In the genomic region with DNA sequence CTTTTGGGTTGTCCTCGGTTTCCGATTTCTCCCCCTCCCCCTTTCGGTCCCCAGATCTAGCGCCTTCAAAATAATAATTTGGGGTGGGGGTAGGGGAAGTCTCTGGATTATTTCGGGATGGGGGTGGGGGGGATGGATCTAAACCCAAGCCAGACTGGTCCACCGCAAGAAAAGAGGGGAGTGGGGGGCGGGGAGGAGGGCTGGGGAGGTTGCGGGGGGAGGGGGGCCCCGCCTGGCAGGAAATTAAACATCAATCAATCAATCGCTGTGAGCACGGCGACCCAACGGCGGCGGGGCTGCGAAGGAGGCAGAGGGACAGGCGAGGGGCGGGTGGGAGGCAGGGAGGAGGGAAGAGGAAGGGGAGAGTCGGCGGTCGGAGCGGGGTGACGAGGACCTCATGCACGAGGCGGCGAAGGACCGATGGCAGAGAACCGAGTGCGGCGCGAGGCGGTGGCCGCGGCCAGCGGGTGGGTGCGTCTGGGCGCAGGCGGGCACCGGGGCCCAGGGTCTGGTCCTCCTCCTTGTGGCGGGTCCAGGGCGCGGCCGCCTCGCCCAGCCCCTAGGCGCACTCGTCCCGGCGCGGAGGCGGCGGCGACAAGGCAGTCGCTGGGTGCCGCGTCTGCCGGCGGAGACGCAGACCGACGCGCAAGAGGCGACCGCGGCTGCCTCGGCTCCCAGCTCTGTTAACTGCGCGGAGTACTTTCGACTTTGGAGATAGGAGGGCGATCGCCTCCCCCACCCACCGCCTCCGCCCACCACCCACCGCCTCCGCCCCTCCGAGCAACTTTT, we compare ENCODE assay signal across 2 cellular contexts.
TF ChIP-seq lines count a peak whose summit lies in the region.

No MANE protein-coding gene starts in this region.

TF ChIP-seq in SK-N-SH treated with all-trans-retinoic acid at 6 μM for 48 hours, 23 proteins besides CTCF, POLR2A, EP300 and RAD21 (continued from another document):
- TF ChIP-seq, protein P1, sequence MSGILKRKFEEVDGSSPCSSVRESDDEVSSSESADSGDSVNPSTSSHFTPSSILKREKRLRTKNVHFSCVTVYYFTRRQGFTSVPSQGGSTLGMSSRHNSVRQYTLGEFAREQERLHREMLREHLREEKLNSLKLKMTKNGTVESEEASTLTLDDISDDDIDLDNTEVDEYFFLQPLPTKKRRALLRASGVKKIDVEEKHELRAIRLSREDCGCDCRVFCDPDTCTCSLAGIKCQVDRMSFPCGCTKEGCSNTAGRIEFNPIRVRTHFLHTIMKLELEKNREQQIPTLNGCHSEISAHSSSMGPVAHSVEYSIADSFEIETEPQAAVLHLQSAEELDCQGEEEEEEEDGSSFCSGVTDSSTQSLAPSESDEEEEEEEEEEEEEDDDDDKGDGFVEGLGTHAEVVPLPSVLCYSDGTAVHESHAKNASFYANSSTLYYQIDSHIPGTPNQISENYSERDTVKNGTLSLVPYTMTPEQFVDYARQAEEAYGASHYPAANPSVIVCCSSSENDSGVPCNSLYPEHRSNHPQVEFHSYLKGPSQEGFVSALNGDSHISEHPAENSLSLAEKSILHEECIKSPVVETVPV (CRISPR knock-in tag; IDR thresholded peaks at IDR 0.05) = no peak
- TF ChIP-seq, protein P2, sequence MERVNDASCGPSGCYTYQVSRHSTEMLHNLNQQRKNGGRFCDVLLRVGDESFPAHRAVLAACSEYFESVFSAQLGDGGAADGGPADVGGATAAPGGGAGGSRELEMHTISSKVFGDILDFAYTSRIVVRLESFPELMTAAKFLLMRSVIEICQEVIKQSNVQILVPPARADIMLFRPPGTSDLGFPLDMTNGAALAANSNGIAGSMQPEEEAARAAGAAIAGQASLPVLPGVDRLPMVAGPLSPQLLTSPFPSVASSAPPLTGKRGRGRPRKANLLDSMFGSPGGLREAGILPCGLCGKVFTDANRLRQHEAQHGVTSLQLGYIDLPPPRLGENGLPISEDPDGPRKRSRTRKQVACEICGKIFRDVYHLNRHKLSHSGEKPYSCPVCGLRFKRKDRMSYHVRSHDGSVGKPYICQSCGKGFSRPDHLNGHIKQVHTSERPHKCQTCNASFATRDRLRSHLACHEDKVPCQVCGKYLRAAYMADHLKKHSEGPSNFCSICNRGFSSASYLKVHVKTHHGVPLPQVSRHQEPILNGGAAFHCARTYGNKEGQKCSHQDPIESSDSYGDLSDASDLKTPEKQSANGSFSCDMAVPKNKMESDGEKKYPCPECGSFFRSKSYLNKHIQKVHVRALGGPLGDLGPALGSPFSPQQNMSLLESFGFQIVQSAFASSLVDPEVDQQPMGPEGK (CRISPR knock-in tag; IDR thresholded peaks at IDR 0.05; ENCODE audit: borderline replicate concordance) = no peak
- TF ChIP-seq ZNF70 (CRISPR knock-in tag; IDR thresholded peaks at IDR 0.05) = no peak
- TF ChIP-seq, protein P3, sequence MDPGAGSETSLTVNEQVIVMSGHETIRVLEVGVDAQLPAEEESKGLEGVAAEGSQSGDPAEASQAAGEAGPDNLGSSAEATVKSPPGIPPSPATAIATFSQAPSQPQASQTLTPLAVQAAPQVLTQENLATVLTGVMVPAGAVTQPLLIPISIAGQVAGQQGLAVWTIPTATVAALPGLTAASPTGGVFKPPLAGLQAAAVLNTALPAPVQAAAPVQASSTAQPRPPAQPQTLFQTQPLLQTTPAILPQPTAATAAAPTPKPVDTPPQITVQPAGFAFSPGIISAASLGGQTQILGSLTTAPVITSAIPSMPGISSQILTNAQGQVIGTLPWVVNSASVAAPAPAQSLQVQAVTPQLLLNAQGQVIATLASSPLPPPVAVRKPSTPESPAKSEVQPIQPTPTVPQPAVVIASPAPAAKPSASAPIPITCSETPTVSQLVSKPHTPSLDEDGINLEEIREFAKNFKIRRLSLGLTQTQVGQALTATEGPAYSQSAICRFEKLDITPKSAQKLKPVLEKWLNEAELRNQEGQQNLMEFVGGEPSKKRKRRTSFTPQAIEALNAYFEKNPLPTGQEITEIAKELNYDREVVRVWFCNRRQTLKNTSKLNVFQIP (CRISPR knock-in tag; IDR thresholded peaks at IDR 0.05; ENCODE audit: borderline replicate concordance, low read depth) = no peak
- TF ChIP-seq ZC3H10 (CRISPR knock-in tag; IDR thresholded peaks at IDR 0.05) = no peak
- TF ChIP-seq, protein P4, sequence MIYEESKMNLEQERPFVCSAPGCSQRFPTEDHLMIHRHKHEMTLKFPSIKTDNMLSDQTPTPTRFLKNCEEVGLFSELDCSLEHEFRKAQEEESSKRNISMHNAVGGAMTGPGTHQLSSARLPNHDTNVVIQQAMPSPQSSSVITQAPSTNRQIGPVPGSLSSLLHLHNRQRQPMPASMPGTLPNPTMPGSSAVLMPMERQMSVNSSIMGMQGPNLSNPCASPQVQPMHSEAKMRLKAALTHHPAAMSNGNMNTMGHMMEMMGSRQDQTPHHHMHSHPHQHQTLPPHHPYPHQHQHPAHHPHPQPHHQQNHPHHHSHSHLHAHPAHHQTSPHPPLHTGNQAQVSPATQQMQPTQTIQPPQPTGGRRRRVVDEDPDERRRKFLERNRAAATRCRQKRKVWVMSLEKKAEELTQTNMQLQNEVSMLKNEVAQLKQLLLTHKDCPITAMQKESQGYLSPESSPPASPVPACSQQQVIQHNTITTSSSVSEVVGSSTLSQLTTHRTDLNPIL (CRISPR knock-in tag; IDR thresholded peaks at IDR 0.05; ENCODE audit: low read depth) = no peak
- no peak for TF ChIP-seq ZNF565 (CRISPR knock-in tag; conservative IDR thresholded peaks at IDR 0.05; ENCODE audit: low read depth)
- TF ChIP-seq TOX (CRISPR knock-in tag; IDR thresholded peaks at IDR 0.05; ENCODE audit: borderline replicate concordance) = no peak
- TF ChIP-seq ZFP3 (CRISPR knock-in tag; IDR thresholded peaks at IDR 0.05) = no peak
- no peak for TF ChIP-seq OSR1 (CRISPR knock-in tag; IDR thresholded peaks at IDR 0.05)
- no peak for TF ChIP-seq GLIS3 (CRISPR knock-in tag; IDR thresholded peaks at IDR 0.05)
- no peak for TF ChIP-seq SNAI2 (CRISPR knock-in tag; IDR thresholded peaks at IDR 0.05)
- TF ChIP-seq, protein P5, sequence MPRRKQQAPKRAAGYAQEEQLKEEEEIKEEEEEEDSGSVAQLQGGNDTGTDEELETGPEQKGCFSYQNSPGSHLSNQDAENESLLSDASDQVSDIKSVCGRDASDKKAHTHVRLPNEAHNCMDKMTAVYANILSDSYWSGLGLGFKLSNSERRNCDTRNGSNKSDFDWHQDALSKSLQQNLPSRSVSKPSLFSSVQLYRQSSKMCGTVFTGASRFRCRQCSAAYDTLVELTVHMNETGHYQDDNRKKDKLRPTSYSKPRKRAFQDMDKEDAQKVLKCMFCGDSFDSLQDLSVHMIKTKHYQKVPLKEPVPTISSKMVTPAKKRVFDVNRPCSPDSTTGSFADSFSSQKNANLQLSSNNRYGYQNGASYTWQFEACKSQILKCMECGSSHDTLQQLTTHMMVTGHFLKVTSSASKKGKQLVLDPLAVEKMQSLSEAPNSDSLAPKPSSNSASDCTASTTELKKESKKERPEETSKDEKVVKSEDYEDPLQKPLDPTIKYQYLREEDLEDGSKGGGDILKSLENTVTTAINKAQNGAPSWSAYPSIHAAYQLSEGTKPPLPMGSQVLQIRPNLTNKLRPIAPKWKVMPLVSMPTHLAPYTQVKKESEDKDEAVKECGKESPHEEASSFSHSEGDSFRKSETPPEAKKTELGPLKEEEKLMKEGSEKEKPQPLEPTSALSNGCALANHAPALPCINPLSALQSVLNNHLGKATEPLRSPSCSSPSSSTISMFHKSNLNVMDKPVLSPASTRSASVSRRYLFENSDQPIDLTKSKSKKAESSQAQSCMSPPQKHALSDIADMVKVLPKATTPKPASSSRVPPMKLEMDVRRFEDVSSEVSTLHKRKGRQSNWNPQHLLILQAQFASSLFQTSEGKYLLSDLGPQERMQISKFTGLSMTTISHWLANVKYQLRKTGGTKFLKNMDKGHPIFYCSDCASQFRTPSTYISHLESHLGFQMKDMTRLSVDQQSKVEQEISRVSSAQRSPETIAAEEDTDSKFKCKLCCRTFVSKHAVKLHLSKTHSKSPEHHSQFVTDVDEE (CRISPR knock-in tag; IDR thresholded peaks at IDR 0.05) = no peak
- no peak for TF ChIP-seq CSDC2 (CRISPR knock-in tag; IDR thresholded peaks at IDR 0.05)
- no peak for TF ChIP-seq ZNF8 (CRISPR knock-in tag; IDR thresholded peaks at IDR 0.05)
- TF ChIP-seq RARB (CRISPR knock-in tag; IDR thresholded peaks at IDR 0.05) = no peak
- TF ChIP-seq ESRRG (CRISPR knock-in tag; IDR thresholded peaks at IDR 0.05) = no peak

TF ChIP-seq in H1, 55 proteins besides CTCF, POLR2A, EP300 and RAD21 (continued from another document and continues in another):
- TF ChIP-seq, protein P6, sequence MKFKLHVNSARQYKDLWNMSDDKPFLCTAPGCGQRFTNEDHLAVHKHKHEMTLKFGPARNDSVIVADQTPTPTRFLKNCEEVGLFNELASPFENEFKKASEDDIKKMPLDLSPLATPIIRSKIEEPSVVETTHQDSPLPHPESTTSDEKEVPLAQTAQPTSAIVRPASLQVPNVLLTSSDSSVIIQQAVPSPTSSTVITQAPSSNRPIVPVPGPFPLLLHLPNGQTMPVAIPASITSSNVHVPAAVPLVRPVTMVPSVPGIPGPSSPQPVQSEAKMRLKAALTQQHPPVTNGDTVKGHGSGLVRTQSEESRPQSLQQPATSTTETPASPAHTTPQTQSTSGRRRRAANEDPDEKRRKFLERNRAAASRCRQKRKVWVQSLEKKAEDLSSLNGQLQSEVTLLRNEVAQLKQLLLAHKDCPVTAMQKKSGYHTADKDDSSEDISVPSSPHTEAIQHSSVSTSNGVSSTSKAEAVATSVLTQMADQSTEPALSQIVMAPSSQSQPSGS (IDR thresholded peaks at IDR 0.05; ENCODE audit: low read length) = no peak
- TF ChIP-seq KDM1A (IDR thresholded peaks at IDR 0.05; ENCODE audit: borderline replicate concordance, low read length) = no peak
- TF ChIP-seq, protein P7, sequence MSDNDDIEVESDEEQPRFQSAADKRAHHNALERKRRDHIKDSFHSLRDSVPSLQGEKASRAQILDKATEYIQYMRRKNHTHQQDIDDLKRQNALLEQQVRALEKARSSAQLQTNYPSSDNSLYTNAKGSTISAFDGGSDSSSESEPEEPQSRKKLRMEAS (IDR thresholded peaks at IDR 0.05) = peak; percentile 95
- no peak for TF ChIP-seq RXRA (IDR thresholded peaks at IDR 0.05; ENCODE audit: insufficient read depth, low read depth, low read length)
- TF ChIP-seq CHD2 (IDR thresholded peaks at IDR 0.05; ENCODE audit: low read length) = no peak
- no peak for TF ChIP-seq TEAD4 (IDR thresholded peaks at IDR 0.05; ENCODE audit: low read depth, low read length)
- no peak for TF ChIP-seq POLR2AphosphoS5 (IDR thresholded peaks at IDR 0.05; ENCODE audit: low read depth, low read length)
- TF ChIP-seq EGR1 (IDR thresholded peaks at IDR 0.05; ENCODE audit: borderline replicate concordance, low read depth, low read length) = no peak
- TF ChIP-seq KDM4A (IDR thresholded peaks at IDR 0.05; ENCODE audit: low read depth, low read length, severe bottlenecking) = peak; percentile 78
- TF ChIP-seq CTBP2 (IDR thresholded peaks at IDR 0.05; ENCODE audit: borderline replicate concordance, insufficient read depth, insufficient read length, low read length) = no peak
- TF ChIP-seq, protein P8, sequence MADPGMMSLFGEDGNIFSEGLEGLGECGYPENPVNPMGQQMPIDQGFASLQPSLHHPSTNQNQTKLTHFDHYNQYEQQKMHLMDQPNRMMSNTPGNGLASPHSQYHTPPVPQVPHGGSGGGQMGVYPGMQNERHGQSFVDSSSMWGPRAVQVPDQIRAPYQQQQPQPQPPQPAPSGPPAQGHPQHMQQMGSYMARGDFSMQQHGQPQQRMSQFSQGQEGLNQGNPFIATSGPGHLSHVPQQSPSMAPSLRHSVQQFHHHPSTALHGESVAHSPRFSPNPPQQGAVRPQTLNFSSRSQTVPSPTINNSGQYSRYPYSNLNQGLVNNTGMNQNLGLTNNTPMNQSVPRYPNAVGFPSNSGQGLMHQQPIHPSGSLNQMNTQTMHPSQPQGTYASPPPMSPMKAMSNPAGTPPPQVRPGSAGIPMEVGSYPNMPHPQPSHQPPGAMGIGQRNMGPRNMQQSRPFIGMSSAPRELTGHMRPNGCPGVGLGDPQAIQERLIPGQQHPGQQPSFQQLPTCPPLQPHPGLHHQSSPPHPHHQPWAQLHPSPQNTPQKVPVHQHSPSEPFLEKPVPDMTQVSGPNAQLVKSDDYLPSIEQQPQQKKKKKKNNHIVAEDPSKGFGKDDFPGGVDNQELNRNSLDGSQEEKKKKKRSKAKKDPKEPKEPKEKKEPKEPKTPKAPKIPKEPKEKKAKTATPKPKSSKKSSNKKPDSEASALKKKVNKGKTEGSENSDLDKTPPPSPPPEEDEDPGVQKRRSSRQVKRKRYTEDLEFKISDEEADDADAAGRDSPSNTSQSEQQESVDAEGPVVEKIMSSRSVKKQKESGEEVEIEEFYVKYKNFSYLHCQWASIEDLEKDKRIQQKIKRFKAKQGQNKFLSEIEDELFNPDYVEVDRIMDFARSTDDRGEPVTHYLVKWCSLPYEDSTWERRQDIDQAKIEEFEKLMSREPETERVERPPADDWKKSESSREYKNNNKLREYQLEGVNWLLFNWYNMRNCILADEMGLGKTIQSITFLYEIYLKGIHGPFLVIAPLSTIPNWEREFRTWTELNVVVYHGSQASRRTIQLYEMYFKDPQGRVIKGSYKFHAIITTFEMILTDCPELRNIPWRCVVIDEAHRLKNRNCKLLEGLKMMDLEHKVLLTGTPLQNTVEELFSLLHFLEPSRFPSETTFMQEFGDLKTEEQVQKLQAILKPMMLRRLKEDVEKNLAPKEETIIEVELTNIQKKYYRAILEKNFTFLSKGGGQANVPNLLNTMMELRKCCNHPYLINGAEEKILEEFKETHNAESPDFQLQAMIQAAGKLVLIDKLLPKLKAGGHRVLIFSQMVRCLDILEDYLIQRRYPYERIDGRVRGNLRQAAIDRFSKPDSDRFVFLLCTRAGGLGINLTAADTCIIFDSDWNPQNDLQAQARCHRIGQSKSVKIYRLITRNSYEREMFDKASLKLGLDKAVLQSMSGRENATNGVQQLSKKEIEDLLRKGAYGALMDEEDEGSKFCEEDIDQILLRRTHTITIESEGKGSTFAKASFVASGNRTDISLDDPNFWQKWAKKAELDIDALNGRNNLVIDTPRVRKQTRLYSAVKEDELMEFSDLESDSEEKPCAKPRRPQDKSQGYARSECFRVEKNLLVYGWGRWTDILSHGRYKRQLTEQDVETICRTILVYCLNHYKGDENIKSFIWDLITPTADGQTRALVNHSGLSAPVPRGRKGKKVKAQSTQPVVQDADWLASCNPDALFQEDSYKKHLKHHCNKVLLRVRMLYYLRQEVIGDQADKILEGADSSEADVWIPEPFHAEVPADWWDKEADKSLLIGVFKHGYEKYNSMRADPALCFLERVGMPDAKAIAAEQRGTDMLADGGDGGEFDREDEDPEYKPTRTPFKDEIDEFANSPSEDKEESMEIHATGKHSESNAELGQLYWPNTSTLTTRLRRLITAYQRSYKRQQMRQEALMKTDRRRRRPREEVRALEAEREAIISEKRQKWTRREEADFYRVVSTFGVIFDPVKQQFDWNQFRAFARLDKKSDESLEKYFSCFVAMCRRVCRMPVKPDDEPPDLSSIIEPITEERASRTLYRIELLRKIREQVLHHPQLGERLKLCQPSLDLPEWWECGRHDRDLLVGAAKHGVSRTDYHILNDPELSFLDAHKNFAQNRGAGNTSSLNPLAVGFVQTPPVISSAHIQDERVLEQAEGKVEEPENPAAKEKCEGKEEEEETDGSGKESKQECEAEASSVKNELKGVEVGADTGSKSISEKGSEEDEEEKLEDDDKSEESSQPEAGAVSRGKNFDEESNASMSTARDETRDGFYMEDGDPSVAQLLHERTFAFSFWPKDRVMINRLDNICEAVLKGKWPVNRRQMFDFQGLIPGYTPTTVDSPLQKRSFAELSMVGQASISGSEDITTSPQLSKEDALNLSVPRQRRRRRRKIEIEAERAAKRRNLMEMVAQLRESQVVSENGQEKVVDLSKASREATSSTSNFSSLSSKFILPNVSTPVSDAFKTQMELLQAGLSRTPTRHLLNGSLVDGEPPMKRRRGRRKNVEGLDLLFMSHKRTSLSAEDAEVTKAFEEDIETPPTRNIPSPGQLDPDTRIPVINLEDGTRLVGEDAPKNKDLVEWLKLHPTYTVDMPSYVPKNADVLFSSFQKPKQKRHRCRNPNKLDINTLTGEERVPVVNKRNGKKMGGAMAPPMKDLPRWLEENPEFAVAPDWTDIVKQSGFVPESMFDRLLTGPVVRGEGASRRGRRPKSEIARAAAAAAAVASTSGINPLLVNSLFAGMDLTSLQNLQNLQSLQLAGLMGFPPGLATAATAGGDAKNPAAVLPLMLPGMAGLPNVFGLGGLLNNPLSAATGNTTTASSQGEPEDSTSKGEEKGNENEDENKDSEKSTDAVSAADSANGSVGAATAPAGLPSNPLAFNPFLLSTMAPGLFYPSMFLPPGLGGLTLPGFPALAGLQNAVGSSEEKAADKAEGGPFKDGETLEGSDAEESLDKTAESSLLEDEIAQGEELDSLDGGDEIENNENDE (IDR thresholded peaks at IDR 0.05; ENCODE audit: insufficient replicate concordance, low read length) = no peak
- TF ChIP-seq TAF1 (IDR thresholded peaks at IDR 0.05; ENCODE audit: low read depth, low read length) = no peak
- peak; percentile 91 for TF ChIP-seq CREB1 (IDR thresholded peaks at IDR 0.05)
